In genomic region chr2:136362676-136363390, GRCh38 we compare ENCODE assay signal across 8 cellular contexts.
DNase-seq lines count a peak whose midpoint lies in the region; ATAC-seq and TF ChIP-seq lines count a peak whose summit lies in the region.

No MANE protein-coding gene starts in this region.

- intact Hi-C loops in left colon (cut with DNase I, micrococcal nuclease) = no loop called here
- intact Hi-C loops in lower leg skin (cut with DNase I; ENCODE audit: low total_unique reads) = no loop called here

- peak; percentile 95 for ATAC-seq in HG02884 (IDR thresholded peaks at IDR 0.05; ENCODE audit: unreplicated experiment)
- no peak for ATAC-seq in left colon

- H3K36me3 Mint-ChIP-seq in T-helper 1 cell treated with Interleukin-12 subunit alpha and Interleukin-12 subunit beta and Interleukin-4 antibody, amounts not matched to agents 30 μg/mL and 1 μg/mL, for 36 hours (ENCODE audit: low read depth) = peaks cover 3% of the 10 kb centered on the region

- peak overlapping the region; percentile 1 for H3K4me3 Mint-ChIP-seq in T-helper 1 cell treated with Interleukin-12 subunit alpha and Interleukin-12 subunit beta and Interleukin-4 antibody, amounts not matched to agents 30 μg/mL and 1 μg/mL, for 36 hours

- TF ChIP-seq CTCF in lower leg skin (IDR thresholded peaks at IDR 0.05) = no peak

- H3K27ac Mint-ChIP-seq in T-helper 1 cell treated with Interleukin-12 subunit alpha and Interleukin-12 subunit beta and Interleukin-4 antibody, amounts not matched to agents 30 μg/mL and 1 μg/mL, for 36 hours = peak overlapping the region; percentile 6

- DNase-seq in stimulated activated naive CD4-positive, alpha-beta T cell treated with Interleukin-2 at 50 U/mL for 16 hours (lab: John Stamatoyannopoulos, UW) = peak; percentile 11
- no peak for DNase-seq in stimulated activated naive CD4-positive, alpha-beta T cell (lab: John Stamatoyannopoulos, UW)
- DNase-seq in ureter (ENCODE audit: low spot score) = no peak
- no peak for DNase-seq in left colon
- no peak for DNase-seq in G401 (ENCODE audit: low spot score)
- no peak for DNase-seq in lower leg skin (ENCODE audit: low spot score in 2 of 2)

- H3K4me3 ChIP-seq in lower leg skin (ENCODE audit: low read depth, poor library complexity, severe bottlenecking) = no peak overlapping the region

- 89 to 96% methylated on average over 9 of the region's 9 CpGs for WGBS in lower leg skin, 2 donors

- peaks cover 7% of the 10 kb centered on the region for H3K9me3 Mint-ChIP-seq in T-helper 1 cell treated with Interleukin-12 subunit alpha and Interleukin-12 subunit beta and Interleukin-4 antibody, amounts not matched to agents 30 μg/mL and 1 μg/mL, for 36 hours

- in situ Hi-C loops in G401 (cut with HindIII; ENCODE audit: low sequenced_read_pairs) = no loop called here

- TF ChIP-seq POLR2A in lower leg skin (IDR thresholded peaks at IDR 0.05) = no peak

- peaks cover 3% of the 10 kb centered on the region for H3K27me3 Mint-ChIP-seq in T-helper 1 cell treated with Interleukin-12 subunit alpha and Interleukin-12 subunit beta and Interleukin-4 antibody, amounts not matched to agents 30 μg/mL and 1 μg/mL, for 36 hours (ENCODE audit: low read depth)

- H3K4me1 Mint-ChIP-seq in T-helper 1 cell treated with Interleukin-12 subunit alpha and Interleukin-12 subunit beta and Interleukin-4 antibody, amounts not matched to agents 30 μg/mL and 1 μg/mL, for 36 hours (ENCODE audit: low read depth) = peaks cover 21% of the 10 kb centered on the region
